1 cellular context compared by ENCODE assay signal in the genomic region with DNA sequence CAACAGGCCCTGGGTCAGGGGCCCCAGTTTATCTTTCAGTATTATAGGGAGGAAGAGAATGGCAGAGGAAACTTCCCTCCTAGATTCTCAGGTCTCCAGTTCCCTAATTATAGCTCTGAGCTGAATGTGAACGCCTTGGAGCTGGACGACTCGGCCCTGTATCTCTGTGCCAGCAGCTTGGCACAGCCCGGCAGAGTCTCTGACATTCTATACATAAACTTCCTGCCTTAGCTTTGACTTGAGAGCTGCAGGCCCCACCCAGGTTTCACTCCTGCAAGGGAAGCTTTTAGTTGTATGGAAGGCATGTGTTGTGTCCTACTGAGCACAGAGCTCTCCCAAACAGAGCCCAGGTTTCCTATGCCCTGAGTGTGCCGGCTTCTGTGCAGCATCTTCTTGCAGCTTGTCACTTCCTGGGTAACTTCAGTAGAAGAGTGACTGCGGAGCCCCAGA.
TF ChIP-seq lines count a peak whose summit lies in the region.

No MANE protein-coding gene starts in this region.

TF ChIP-seq in GM12878, 131 proteins besides CTCF, POLR2A, EP300 and RAD21 (continued from another document):
- TF ChIP-seq IRF4 (IDR thresholded peaks at IDR 0.05; ENCODE audit: low read depth, low read length) (no peak), WRNIP1 (IDR thresholded peaks at IDR 0.05; ENCODE audit: borderline replicate concordance, low read depth, low read length) (no peak), CBX5 (IDR thresholded peaks at IDR 0.05; ENCODE audit: low read depth) (no peak), BMI1 (IDR thresholded peaks at IDR 0.05; ENCODE audit: borderline replicate concordance) (no peak)
- TF ChIP-seq, protein P1, sequence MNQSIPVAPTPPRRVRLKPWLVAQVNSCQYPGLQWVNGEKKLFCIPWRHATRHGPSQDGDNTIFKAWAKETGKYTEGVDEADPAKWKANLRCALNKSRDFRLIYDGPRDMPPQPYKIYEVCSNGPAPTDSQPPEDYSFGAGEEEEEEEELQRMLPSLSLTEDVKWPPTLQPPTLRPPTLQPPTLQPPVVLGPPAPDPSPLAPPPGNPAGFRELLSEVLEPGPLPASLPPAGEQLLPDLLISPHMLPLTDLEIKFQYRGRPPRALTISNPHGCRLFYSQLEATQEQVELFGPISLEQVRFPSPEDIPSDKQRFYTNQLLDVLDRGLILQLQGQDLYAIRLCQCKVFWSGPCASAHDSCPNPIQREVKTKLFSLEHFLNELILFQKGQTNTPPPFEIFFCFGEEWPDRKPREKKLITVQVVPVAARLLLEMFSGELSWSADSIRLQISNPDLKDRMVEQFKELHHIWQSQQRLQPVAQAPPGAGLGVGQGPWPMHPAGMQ (IDR thresholded peaks at IDR 0.05; ENCODE audit: borderline replicate concordance) = no peak
